In genomic region chr2:237575869-237576862, GRCh38 we compare ENCODE assay signal across 18 cellular contexts. TPM values are rescaled to one million over a fixed set of nuclear protein-coding genes. Genes with fewer than 3 reads are reported as not detected.
DNase-seq lines count a peak whose midpoint lies in the region; ATAC-seq and TF ChIP-seq lines count a peak whose summit lies in the region.
"Had no signal": no experiment of that assay in that cellular context is flagged by ENCODE, and none has a peak within 500 bp of the region (broad histone marks: within the 10 kb centered on the region; RNA-seq: fewer than 3 reads in every experiment).

No MANE protein-coding gene starts in this region.

- ATAC-seq in HCT116 = no peak
- no peak for ATAC-seq in HG03469 (IDR thresholded peaks at IDR 0.05; ENCODE audit: unreplicated experiment)
- ATAC-seq: CD8-positive, alpha-beta T cell had no signal

- H3K27me3 Mint-ChIP-seq in MCF 10A (ENCODE audit: insufficient read depth, unreplicated experiment) = no peaks in the 10 kb centered on the region
- H3K27me3 Mint-ChIP-seq in activated CD4-positive, alpha-beta T cell treated with anti-CD3 and anti-CD28 coated beads, Interleukin-2, amount 10 ng/mL, durations not matched to agents 24 days and 14 days = no peaks in the 10 kb centered on the region
- H3K27me3 Mint-ChIP-seq in progenitor cell of endocrine pancreas = no peaks in the 10 kb centered on the region

- peak overlapping the region; percentile 64 for H3K27ac ChIP-seq in HCT116 (ENCODE audit: low read depth, low read length)
- peak overlapping the region; percentile 64 to 84 (median 72) for H3K27ac ChIP-seq in esophagus squamous epithelium
- H3K27ac ChIP-seq in spleen = no peak overlapping the region
- H3K27ac ChIP-seq: SK-N-MC had no signal

- CTCF ChIA-PET in HCT116 (lab: Charles Lee) (interaction anchor here (0.6 to 2.0 kb wide), 4 partner anchors 63 to 506 kb away, joined by 3 to 6 read pairs (median 4); no protein-coding TSS in a partner anchor), MCF 10A (lab: Yijun Ruan, JAX) (interaction anchor here (0.7 to 9.3 kb wide), 7 partner anchors 7 to 475 kb away, joined by 3 to 239 read pairs (median 4); partner anchors contain the start of gene RAB17)

- peaks cover 0 to 4% of the 10 kb centered on the region in 2 experiments; a peak in 1 of 4 replicates for H3K36me3 ChIP-seq in HCT116 (ENCODE audit: control insufficient read depth in 1 of 2, insufficient read depth in 2 of 2, low read length in 2 of 2)
- no peaks in the 10 kb centered on the region for H3K36me3 ChIP-seq in esophagus squamous epithelium
- H3K36me3 ChIP-seq in spleen = no peaks in the 10 kb centered on the region
- H3K36me3 ChIP-seq: HAP-1 had no signal

- H3K4me2 ChIP-seq in HCT116 (ENCODE audit: low read length) = peak overlapping the region; percentile 64

- H3K4me3 Mint-ChIP-seq in MCF 10A (ENCODE audit: unreplicated experiment) = no peak overlapping the region
- no peak overlapping the region for H3K4me3 Mint-ChIP-seq in activated CD4-positive, alpha-beta T cell treated with anti-CD3 and anti-CD28 coated beads, Interleukin-2, amount 10 ng/mL, durations not matched to agents 24 days and 14 days
- H3K4me3 Mint-ChIP-seq in progenitor cell of endocrine pancreas (ENCODE audit: low read depth) = no peak overlapping the region
- H3K4me3 Mint-ChIP-seq: CD8-positive, alpha-beta T cell had no signal

- TF ChIP-seq RAD21 in HCT116 (IDR thresholded peaks at IDR 0.05; ENCODE audit: low read depth) = no peak

- WGBS in esophagus squamous epithelium, 2 donors = 85 to 91% methylated on average over 13 to 17 of the region's 27 CpGs
- 82 to 91% (median 87%) methylated on average over 22 to 27 of the region's 27 CpGs for WGBS in spleen, 5 donors

- BruUV-seq in HCT116 (replicated peaks; lab: Mats Ljungman, UMichigan) (no TSS peak), MCF 10A (replicated peaks; lab: Mats Ljungman, UMichigan) (no TSS peak)

- no peaks in the 10 kb centered on the region for H3K9me2 ChIP-seq in HCT116 (ENCODE audit: insufficient read depth)

- DNase-seq in HCT116 (ENCODE audit: low read depth, low spot score) = no peak
- no peak for DNase-seq in MCF 10A (ENCODE audit: unreplicated experiment)
- no peak for DNase-seq in esophagus squamous epithelium (lab: John Stamatoyannopoulos, UW)
- peak; percentile 53 for DNase-seq in spleen
- DNase-seq in activated CD4-positive, alpha-beta T cell treated with anti-CD3 and anti-CD28 coated beads, Interleukin-2, amount 10 ng/mL, durations not matched to agents 24 days and 14 days = no peak
- DNase-seq in cerebellar nuclear complex (lab: John Stamatoyannopoulos, UW) = no peak
- no peak for DNase-seq in progenitor cell of endocrine pancreas (ENCODE audit: low spot score, unreplicated experiment)
- DNase-seq: ACHN; CD8-positive, alpha-beta T cell; GF-D8; KBM-7; NCI-H1092; NCI-H2107; NCI-H526 had no signal

- TF ChIP-seq CTCF in HCT116 (IDR thresholded peaks at IDR 0.05 in 2 of 3, conservative IDR thresholded peaks at IDR 0.05 in 1 of 3; ENCODE audit: borderline replicate concordance in 1 of 3, insufficient read depth in 1 of 3, low read depth in 2 of 3, low read length in 2 of 3) = no peak
- no peak for TF ChIP-seq CTCF in MCF 10A (IDR thresholded peaks at IDR 0.05; ENCODE audit: unreplicated experiment)
- TF ChIP-seq CTCF in esophagus squamous epithelium (IDR thresholded peaks at IDR 0.05) = no peak
- TF ChIP-seq CTCF in spleen (IDR thresholded peaks at IDR 0.05 in 8 of 11, conservative IDR thresholded peaks at IDR 0.05 in 3 of 11) = no peak
- no peak for TF ChIP-seq CTCF in progenitor cell of endocrine pancreas (IDR thresholded peaks at IDR 0.05; ENCODE audit: unreplicated experiment)

- no peaks in the 10 kb centered on the region for H3K9me3 ChIP-seq in HCT116 (ENCODE audit: control insufficient read depth in 1 of 2, insufficient read depth in 1 of 2, low read depth in 1 of 2, low read length in 2 of 2)
- H3K9me3 ChIP-seq in esophagus squamous epithelium = no peaks in the 10 kb centered on the region
- no peaks in the 10 kb centered on the region for H3K9me3 ChIP-seq in spleen
- H3K9me3 ChIP-seq: HAP-1 had no signal

- H3K27me3 ChIP-seq in HCT116 (ENCODE audit: insufficient read depth, low read length) (no peaks in the 10 kb centered on the region), esophagus squamous epithelium (no peaks in the 10 kb centered on the region), spleen (replicated peaks in 1 of 7) (peaks cover 0 to 27% (median 0%) of the 10 kb centered on the region in 7 donors)

- H3K79me2 ChIP-seq in HCT116 (ENCODE audit: insufficient read depth, low read length) = no peaks in the 10 kb centered on the region

- H3K4me1 ChIP-seq in HCT116 (ENCODE audit: control insufficient read depth in 1 of 2, insufficient read depth in 2 of 2, low read length in 2 of 2) = peaks cover 12 to 30% of the 10 kb centered on the region in 2 experiments
- H3K4me1 ChIP-seq in esophagus squamous epithelium = peaks cover 6 to 37% (median 21%) of the 10 kb centered on the region in 3 donors
- H3K4me1 ChIP-seq in spleen = peaks cover 0 to 11% (median 7%) of the 10 kb centered on the region in 6 donors
- H3K4me1 ChIP-seq: HAP-1 had no signal

- RAD21 ChIA-PET in HCT116 (lab: Charles Lee; ENCODE audit: low non-redundant PET in 1 of 2, low total read pairs in 2 of 2, uncharacterized antibody in 2 of 2, unreplicated experiment in 2 of 2) = no interaction called here

- POLR2A ChIA-PET in HCT116 (lab: Charles Lee) = interaction anchor here (2.4 kb wide), 1 partner anchor 15 kb away, joined by 7 read pairs; no protein-coding TSS in a partner anchor
- POLR2A ChIA-PET in MCF 10A (lab: Yijun Ruan, JAX) = interaction anchor here (2.1 kb wide), 1 partner anchor 13 kb away, joined by 13 read pairs; the partner anchor contains the start of gene RAB17

- H3K4me1 Mint-ChIP-seq in MCF 10A (ENCODE audit: insufficient read depth, unreplicated experiment) = peaks cover 17% of the 10 kb centered on the region
- peaks cover 5% of the 10 kb centered on the region for H3K4me1 Mint-ChIP-seq in activated CD4-positive, alpha-beta T cell treated with anti-CD3 and anti-CD28 coated beads, Interleukin-2, amount 10 ng/mL, durations not matched to agents 24 days and 14 days
- H3K4me1 Mint-ChIP-seq in progenitor cell of endocrine pancreas (ENCODE audit: low read depth) = no peaks in the 10 kb centered on the region

- H3K9me3 Mint-ChIP-seq in MCF 10A (ENCODE audit: unreplicated experiment) = no peaks in the 10 kb centered on the region
- H3K9me3 Mint-ChIP-seq in activated CD4-positive, alpha-beta T cell treated with anti-CD3 and anti-CD28 coated beads, Interleukin-2, amount 10 ng/mL, durations not matched to agents 24 days and 14 days = no peaks in the 10 kb centered on the region
- no peaks in the 10 kb centered on the region for H3K9me3 Mint-ChIP-seq in progenitor cell of endocrine pancreas (ENCODE audit: low read depth)
- H3K9me3 Mint-ChIP-seq: CD8-positive, alpha-beta T cell had no signal

- H3K27ac Mint-ChIP-seq in MCF 10A (ENCODE audit: low read depth, unreplicated experiment) (peak overlapping the region; percentile 13), progenitor cell of endocrine pancreas (no peak overlapping the region)
- H3K27ac Mint-ChIP-seq in activated CD4-positive, alpha-beta T cell treated with anti-CD3 and anti-CD28 coated beads, Interleukin-2, amount 10 ng/mL, durations not matched to agents 24 days and 14 days = no peak overlapping the region
- H3K27ac Mint-ChIP-seq: CD8-positive, alpha-beta T cell had no signal

- TF ChIP-seq POLR2A in HCT116 (IDR thresholded peaks at IDR 0.05; ENCODE audit: borderline replicate concordance, extremely low read depth, insufficient read depth, insufficient read length) (no peak), esophagus squamous epithelium (IDR thresholded peaks at IDR 0.05) (no peak), spleen (IDR thresholded peaks at IDR 0.05) (no peak)

- no peak overlapping the region for H2AFZ ChIP-seq in HCT116 (ENCODE audit: low read depth, low read length, poor library complexity, severe bottlenecking)

- H3K4me3 ChIP-seq in HCT116 (replicated peaks in 1 of 2; ENCODE audit: low read depth in 1 of 2, low read length in 2 of 2) = peak overlapping the region in 1 of 2 experiments; percentile 24; a peak in 1 of 4 replicates
- no peak overlapping the region for H3K4me3 ChIP-seq in esophagus squamous epithelium
- H3K4me3 ChIP-seq in spleen = no peak overlapping the region
- H3K4me3 ChIP-seq: HAP-1, SK-N-MC had no signal

- intact Hi-C loops in HCT116 (cut with micrococcal nuclease) = no loop called here
- intact Hi-C loops in MCF 10A (cut with micrococcal nuclease) = loop anchor here (1.0 kb wide), 1 partner anchor 483 kb away; no protein-coding TSS in a partner anchor
- intact Hi-C loops in esophagus squamous epithelium (cut with DNase I) = no loop called here
- intact Hi-C loops in spleen (cut with DNase I; ENCODE audit: low total_unique reads) = loop anchor here (10.0 kb wide), 1 partner anchor 421 kb away; no protein-coding TSS in a partner anchor
- intact Hi-C loops in activated CD4-positive, alpha-beta T cell treated with anti-CD3 and anti-CD28 coated beads, Interleukin-2, amount 10 ng/mL, durations not matched to agents 24 days and 14 days (cut with micrococcal nuclease) = no loop called here

- H4K20me1 ChIP-seq in HCT116 (ENCODE audit: insufficient read depth) = no peaks in the 10 kb centered on the region

- H3K9ac ChIP-seq in HCT116 (ENCODE audit: low read length) = peak overlapping the region; percentile 21; the same call in 1 of the 2 replicates

- H3K36me3 Mint-ChIP-seq in MCF 10A (ENCODE audit: insufficient read depth, unreplicated experiment) (no peaks in the 10 kb centered on the region), progenitor cell of endocrine pancreas (ENCODE audit: insufficient read depth) (peaks cover 10% of the 10 kb centered on the region)
- H3K36me3 Mint-ChIP-seq in activated CD4-positive, alpha-beta T cell treated with anti-CD3 and anti-CD28 coated beads, Interleukin-2, amount 10 ng/mL, durations not matched to agents 24 days and 14 days (ENCODE audit: low read depth) = no peaks in the 10 kb centered on the region
- H3K36me3 Mint-ChIP-seq: CD8-positive, alpha-beta T cell had no signal

RNA-seq across cellular contexts. Expression of gene PRLH, which starts 9.8 kb away (rescaled TPM):
- not detected for total RNA-seq in HCT116 (2021; ENCODE audit: unreplicated experiment)
- not detected in 2 replicates for polyA plus RNA-seq in HCT116 (2012)
- not detected in 2 replicates for total RNA-seq in MCF 10A (2022)
- not detected for total RNA-seq in esophagus squamous epithelium
- not detected for total RNA-seq in spleen
- not detected for polyA plus RNA-seq in spleen
- not detected in 2 replicates for total RNA-seq in activated CD4-positive, alpha-beta T cell treated with anti-CD3 and anti-CD28 coated beads, Interleukin-2, amount 10 ng/mL, durations not matched to agents 24 days and 14 days
- not detected in 2 replicates for total RNA-seq in progenitor cell of endocrine pancreas
- total RNA-seq: CD8-positive, alpha-beta T cell; OCI-LY7 had no signal

RNA-seq across cellular contexts. Expression of gene RAB17, which starts 14.4 kb away (rescaled TPM):
- 41.8 TPM for total RNA-seq in HCT116 (2021; ENCODE audit: unreplicated experiment)
- 28.8 and 31.5 TPM in 2 replicates for polyA plus RNA-seq in HCT116 (2012)
- 10.6 and 17.2 TPM in 2 replicates for total RNA-seq in MCF 10A (2022)
- 10 to 100 TPM in 1 of 4 donors, 1 to 10 TPM in 3; 2.0 to 11.1 (median 6.4) TPM for total RNA-seq in esophagus squamous epithelium
- total RNA-seq in spleen = 1 to 10 TPM in 3 of 7 donors, under 1 TPM in 1, not detected in 3; 0.46 to 2.2 (median 1.3) TPM
- under 1 TPM; 0.24 to 0.67 (median 0.57) TPM for polyA plus RNA-seq in spleen
- total RNA-seq in activated CD4-positive, alpha-beta T cell treated with anti-CD3 and anti-CD28 coated beads, Interleukin-2, amount 10 ng/mL, durations not matched to agents 24 days and 14 days = 0.26 TPM in 1 of 2 replicates, not detected in the other
- total RNA-seq in progenitor cell of endocrine pancreas = 49.9 and 52.0 TPM in 2 replicates
- total RNA-seq: CD8-positive, alpha-beta T cell; OCI-LY7 had no signal

RNA-seq across cellular contexts. Expression of gene LRRFIP1, which starts 51.2 kb away (rescaled TPM):
- 76.9 TPM for total RNA-seq in HCT116 (2021; ENCODE audit: unreplicated experiment)
- 55.4 and 60.6 TPM in 2 replicates for polyA plus RNA-seq in HCT116 (2012)
- 197 and 201 TPM in 2 replicates for total RNA-seq in MCF 10A (2022)
- 100 to 1,000 TPM in 2 of 4 donors, 10 to 100 TPM in 2; 84.9 to 152 (median 120) TPM for total RNA-seq in esophagus squamous epithelium
- total RNA-seq in spleen = 100 to 1,000 TPM; 110 to 164 (median 144) TPM
- 10 to 100 TPM; 40.4 to 46.3 (median 44.4) TPM for polyA plus RNA-seq in spleen
- total RNA-seq in activated CD4-positive, alpha-beta T cell treated with anti-CD3 and anti-CD28 coated beads, Interleukin-2, amount 10 ng/mL, durations not matched to agents 24 days and 14 days = 210 and 216 TPM in 2 replicates
- total RNA-seq in progenitor cell of endocrine pancreas = 68.6 and 71.4 TPM in 2 replicates

Comparison
In these comparisons a context has a peak if more than half of its experiments do, and no peak if none do; other contexts are left out.
1. H3K27ac ChIP-seq: peak in HCT116 (single experiment) and esophagus squamous epithelium (4 of 4); none in spleen (0 of 8).
2. intact Hi-C loops: an anchor here in MCF 10A (1.0 kb wide) and spleen (10.0 kb wide); none called in HCT116, esophagus squamous epithelium and activated CD4-positive, alpha-beta T cell treated with anti-CD3 and anti-CD28 coated beads, Interleukin-2, amount 10 ng/mL, durations not matched to agents 24 days and 14 days.